ENCODE assay signal across 14 cellular contexts in the genomic region with DNA sequence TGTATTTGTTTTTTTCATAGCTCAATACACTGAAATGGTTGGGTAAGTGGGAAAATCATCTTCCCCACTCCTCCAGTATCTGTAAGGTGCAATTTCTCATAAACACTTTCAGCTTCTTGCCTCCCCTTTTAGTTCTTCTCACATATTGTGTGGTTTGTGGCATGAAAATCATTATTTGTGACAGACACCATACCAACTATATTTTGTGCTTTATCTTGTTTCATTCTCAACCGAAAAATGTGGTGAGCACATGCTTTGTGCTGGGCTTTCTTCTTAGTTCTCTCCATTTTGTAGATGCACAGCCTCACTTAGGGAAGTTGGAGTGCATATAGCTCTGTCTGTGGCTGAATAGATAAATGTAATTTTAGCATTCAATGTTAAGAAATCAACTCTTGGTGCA. TPM values are rescaled to one million over a fixed set of nuclear protein-coding genes. Genes with fewer than 3 reads are reported as not detected.
A peak's percentile ranks its signal among the peaks of the same experiment; 100 is the strongest.
DNase-seq lines count a peak whose midpoint lies in the region; ATAC-seq, FAIRE-seq and TF ChIP-seq lines count a peak whose summit lies in the region.
"Had no signal": no experiment of that assay in that cellular context is flagged by ENCODE, and none has a peak within 500 bp of the region (broad histone marks: within the 10 kb centered on the region; RNA-seq: fewer than 3 reads in every experiment).

No MANE protein-coding gene starts in this region.

- no peaks in the 10 kb centered on the region for H3K27me3 ChIP-seq in DND-41 (ENCODE audit: insufficient read depth, low read length, poor library complexity)
- H3K27me3 ChIP-seq in K562 (ENCODE audit: control insufficient read depth in 2 of 2, insufficient read depth in 2 of 2, low read length in 2 of 2) = no peaks in the 10 kb centered on the region
- H3K27me3 ChIP-seq in upper lobe of right lung = no peaks in the 10 kb centered on the region
- H3K27me3 ChIP-seq: SJCRH30 had no signal

- H3K4me1 Mint-ChIP-seq in natural killer cell = peaks cover 39% of the 10 kb centered on the region in 2 donors

- CTCF ChIA-PET in K562 (lab: Yijun Ruan, JAX; ENCODE audit: low intra/inter-chr PET ratio) = no interaction called here

- H3K36me3 ChIP-seq in DND-41 (ENCODE audit: insufficient read depth, low read length) (peaks cover 7% of the 10 kb centered on the region; the same call in 1 of the 2 replicates), KOPT-K1 (ENCODE audit: insufficient read depth, low read length) (no peaks in the 10 kb centered on the region), K562 (ENCODE audit: control insufficient read depth, insufficient read depth, low read length) (peaks cover 13% of the 10 kb centered on the region; the same call in 2 of the 3 replicates), upper lobe of right lung (no peaks in the 10 kb centered on the region)
- H3K36me3 ChIP-seq: SJCRH30 had no signal

- no peak for TF ChIP-seq CTCF in DND-41 (IDR thresholded peaks at IDR 0.05; ENCODE audit: borderline replicate concordance, extremely low read depth, low read length, poor library complexity, severe bottlenecking)
- TF ChIP-seq CTCF in K562 (IDR thresholded peaks at IDR 0.05 in 2 of 3, conservative IDR thresholded peaks at IDR 0.05 in 1 of 3; ENCODE audit: insufficient read depth in 2 of 3, low read depth in 1 of 3, low read length in 3 of 3) = no peak
- no peak for TF ChIP-seq CTCF in natural killer cell (IDR thresholded peaks at IDR 0.05)
- no peak for TF ChIP-seq CTCF in upper lobe of right lung (IDR thresholded peaks at IDR 0.05)

- H3K4me1 ChIP-seq in DND-41 (ENCODE audit: insufficient read depth, low read length) (peaks cover 39% of the 10 kb centered on the region), K562 (replicated peaks in 1 of 2; ENCODE audit: control insufficient read depth in 2 of 2, insufficient read depth in 2 of 2, low read length in 2 of 2) (peaks cover 6 to 22% of the 10 kb centered on the region in 2 experiments; a peak in 4 of 5 replicates), upper lobe of right lung (no peaks in the 10 kb centered on the region)
- H3K4me1 ChIP-seq: SJCRH30 had no signal

- WGBS in K562 (ENCODE audit: insufficient coverage, low coverage, missing lambda C conversion rate) = 63% methylated on average over 1 of the region's 1 CpG

- intact Hi-C loops in K562 (cut with micrococcal nuclease) (loop anchor here (10.0 kb wide), 2 partner anchors 292 to 462 kb away; a partner anchor contains a TSS), natural killer cell (cut with micrococcal nuclease) (no loop called here), upper lobe of right lung (cut with DNase I) (no loop called here)

- H3K4me3 ChIP-seq in DND-41 (ENCODE audit: low read depth in 1 of 2, low read length in 2 of 2) = no peak overlapping the region
- H3K4me3 ChIP-seq in K562 = no peak overlapping the region
- H3K4me3 ChIP-seq in upper lobe of right lung = no peak overlapping the region
- H3K4me3 ChIP-seq: SJCRH30 had no signal

- H2AFZ ChIP-seq in DND-41 (ENCODE audit: low read depth, low read length) (no peak overlapping the region), K562 (ENCODE audit: low read depth, low read length) (peak overlapping the region; percentile 47; the same call in 1 of the 2 replicates)

- H3K9ac ChIP-seq in DND-41 (ENCODE audit: low read depth, low read length) = no peak overlapping the region
- H3K9ac ChIP-seq in K562 (ENCODE audit: insufficient read depth in 1 of 2, low read depth in 2 of 2, low read length in 2 of 2) = no peak overlapping the region

- TF ChIP-seq POLR2A in K562 (conservative IDR thresholded peaks at IDR 0.05) = no peak

- H4K20me1 ChIP-seq in DND-41 (ENCODE audit: insufficient read depth, low read length) (peaks cover 5% of the 10 kb centered on the region; the same call in 1 of the 2 replicates), K562 (replicated peaks; ENCODE audit: control insufficient read depth, insufficient read depth, low read length) (no peaks in the 10 kb centered on the region)

- peak overlapping the region; percentile 42; the same call in 1 of the 2 replicates for H3K27ac ChIP-seq in DND-41 (ENCODE audit: low read length)
- peak overlapping the region; percentile 80 for H3K27ac ChIP-seq in KOPT-K1 (ENCODE audit: low read depth, low read length, poor library complexity, severe bottlenecking)
- no peak overlapping the region for H3K27ac ChIP-seq in K562 (ENCODE audit: extremely low read depth, low read depth, low read length)
- H3K27ac ChIP-seq in upper lobe of right lung = no peak overlapping the region
- H3K27ac ChIP-seq: SJCRH30 had no signal

- H3K9me3 ChIP-seq in DND-41 (ENCODE audit: insufficient read depth, low read length, severe bottlenecking) (no peaks in the 10 kb centered on the region), KOPT-K1 (ENCODE audit: insufficient read depth, low read length, poor library complexity, severe bottlenecking) (no peaks in the 10 kb centered on the region), K562 (replicated peaks; ENCODE audit: control insufficient read depth, insufficient read depth, low read depth, low read length) (no peaks in the 10 kb centered on the region; the same call in 1 of the 2 replicates), upper lobe of right lung (no peaks in the 10 kb centered on the region)
- H3K9me3 ChIP-seq: SJCRH30 had no signal

- no TSS peak for BruUV-seq in K562 (replicated peaks; lab: Mats Ljungman, UMichigan)

- peak overlapping the region; percentile 72 to 74 for H3K27ac Mint-ChIP-seq in natural killer cell
- H3K27ac Mint-ChIP-seq: H9 had no signal

- TF ChIP-seq EP300 in K562 (IDR thresholded peaks at IDR 0.05; ENCODE audit: low read length) = no peak

- no peaks in the 10 kb centered on the region for H3K9me1 ChIP-seq in K562 (ENCODE audit: control insufficient read depth, insufficient read depth, low read length)

- peaks cover 67% of the 10 kb centered on the region for H3K79me2 ChIP-seq in DND-41 (ENCODE audit: insufficient read depth, low read length)
- H3K79me2 ChIP-seq in K562 (ENCODE audit: control insufficient read depth, insufficient read depth, low read length) = peaks cover 24% of the 10 kb centered on the region

- peak overlapping the region; percentile 47 for H3K4me3 Mint-ChIP-seq in natural killer cell
- H3K4me3 Mint-ChIP-seq: H9 had no signal

- DNase-seq in DND-41 (no peak), K562 (ENCODE audit: extremely low read depth in 1 of 4, low spot score in 3 of 4) (no peak), natural killer cell (no peak), upper lobe of right lung (no peak), GM19240 (ENCODE audit: insufficient read length, low spot score) (no peak), SW 1271 (lab: John Stamatoyannopoulos, UW) (no peak)
- DNase-seq: DMS 273 treated with DMSO at 0.1 percent for 48 hours, EL, H9, NCI-H226, NCI-H526, RPMI8226, SJCRH30 had no signal

- H3K4me2 ChIP-seq in DND-41 (ENCODE audit: insufficient read depth, low read length) (no peak overlapping the region), K562 (ENCODE audit: insufficient read depth, low read length) (no peak overlapping the region)

- POLR2A ChIA-PET in K562 (lab: Yijun Ruan, JAX) = interaction anchor here (0.6 to 1.2 kb wide), 4 partner anchors 11 to 133 kb away, joined by 3 to 4 read pairs (median 4); no protein-coding TSS in a partner anchor

- no peaks in the 10 kb centered on the region for H3K27me3 Mint-ChIP-seq in natural killer cell (ENCODE audit: low read depth in 2 of 2)

- in situ Hi-C loops in K562 (cut with MboI) = no loop called here

- H3K36me3 Mint-ChIP-seq in natural killer cell = no peaks in the 10 kb centered on the region

- no peak for FAIRE-seq in K562 (lab: Jason Lieb, UNC)

- TF ChIP-seq RAD21 in K562 (CRISPR knock-in tag; conservative IDR thresholded peaks at IDR 0.05 in 1 of 2, IDR thresholded peaks at IDR 0.05 in 1 of 2) = no peak

- ATAC-seq in DND-41 (ENCODE audit: insufficient read depth, low read depth) (no peak), K562 (no peak), natural killer cell (no peak), upper lobe of right lung (no peak)

- no peaks in the 10 kb centered on the region for H3K9me3 Mint-ChIP-seq in natural killer cell

TF ChIP-seq in K562, 482 proteins besides CTCF, POLR2A, EP300 and RAD21 (continues in another document):
- TF ChIP-seq PHB2 (IDR thresholded peaks at IDR 0.05; ENCODE audit: low read depth) (no peak), NCOA2 (IDR thresholded peaks at IDR 0.05; ENCODE audit: partially characterized antibody in 2 of 2) (no peak), HNRNPH1 (optimal IDR thresholded peaks at IDR 0.05; ENCODE audit: low read depth, low read length) (no peak), ZNF75A (CRISPR knock-in tag; IDR thresholded peaks at IDR 0.05) (peak; percentile 51; the same call in 1 of the 2 replicates), ZNF589 (CRISPR knock-in tag; IDR thresholded peaks at IDR 0.05; ENCODE audit: low read depth) (no peak)
- TF ChIP-seq, protein P1, sequence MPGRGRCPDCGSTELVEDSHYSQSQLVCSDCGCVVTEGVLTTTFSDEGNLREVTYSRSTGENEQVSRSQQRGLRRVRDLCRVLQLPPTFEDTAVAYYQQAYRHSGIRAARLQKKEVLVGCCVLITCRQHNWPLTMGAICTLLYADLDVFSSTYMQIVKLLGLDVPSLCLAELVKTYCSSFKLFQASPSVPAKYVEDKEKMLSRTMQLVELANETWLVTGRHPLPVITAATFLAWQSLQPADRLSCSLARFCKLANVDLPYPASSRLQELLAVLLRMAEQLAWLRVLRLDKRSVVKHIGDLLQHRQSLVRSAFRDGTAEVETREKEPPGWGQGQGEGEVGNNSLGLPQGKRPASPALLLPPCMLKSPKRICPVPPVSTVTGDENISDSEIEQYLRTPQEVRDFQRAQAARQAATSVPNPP (IDR thresholded peaks at IDR 0.05; ENCODE audit: borderline replicate concordance, insufficient read depth, insufficient read length) = no peak

RNA-seq across cellular contexts. Expression of a gene that starts 6.4 kb away (rescaled TPM):
- 22.1 and 27.2 TPM in 2 replicates for total RNA-seq in K562 (2011; cell fraction: chromatin; rRNA removed; ENCODE audit: low replicate concordance)
- total RNA-seq in K562 (2011; cell fraction: nucleolus; rRNA removed) = 17.0 and 20.7 TPM in 2 replicates
- total RNA-seq in K562 (2011; cell fraction: nucleoplasm; rRNA removed) = 21.3 and 21.4 TPM in 2 replicates
- total RNA-seq in K562 (2014; rRNA removed) (3.4 and 3.5 TPM in 2 replicates), K562 (2014; rRNA removed; fragmentation: Illumina TruSeq; extraction: Trizol) (2.8 and 3.4 TPM in 2 replicates), K562 (2015; rRNA removed; fragmentation: Illumina TruSeq; extraction: Trizol) (3.4 and 3.5 TPM in 2 replicates), K562 (2021) (3.9 and 4.3 TPM in 2 replicates), natural killer cell (10 to 100 TPM; 34.3 to 55.2 (median 38.0) TPM), upper lobe of right lung (4.8 TPM)
- polyA plus RNA-seq in K562 (2011; rRNA removed) (2.3 and 2.7 TPM in 2 replicates), K562 (2014; fragmentation: Illumina TruSeq; extraction: Trizol) (2.3 and 3.4 TPM in 2 replicates), K562 (2014; fragmentation: Nextera tagmentation; extraction: Ambion mirVana) (1 to 10 TPM; 2.1 to 3.5 TPM), K562 (2014; rRNA removed) (4.8 and 7.5 TPM in 2 replicates)
- 2.6 and 3.1 TPM in 2 replicates for polyA plus RNA-seq in K562 (2011; cell fraction: cytosol; rRNA removed)
- polyA plus RNA-seq in K562 (2011; cell fraction: nucleus; rRNA removed) = 6.1 and 8.3 TPM in 2 replicates
- 3.4 and 6.0 TPM in 2 replicates for polyA plus RNA-seq in K562 (2012)
- polyA minus RNA-seq in K562 (2011; rRNA and poly(A)+ RNA removed) = 5.8 and 6.1 TPM in 2 replicates
- polyA minus RNA-seq in K562 (2011; cell fraction: cytosol; rRNA and poly(A)+ RNA removed) = 0.48 and 1.8 TPM in 2 replicates
- polyA minus RNA-seq in K562 (2011; cell fraction: nucleus; rRNA and poly(A)+ RNA removed) = 15.4 and 18.3 TPM in 2 replicates

Comparison
In these comparisons a context has a peak if more than half of its experiments do, and no peak if none do; other contexts are left out.
1. H3K27ac ChIP-seq: peak in DND-41 (single experiment) and KOPT-K1 (single experiment); none in K562 (single experiment) and upper lobe of right lung (single experiment).